In the genomic region with DNA sequence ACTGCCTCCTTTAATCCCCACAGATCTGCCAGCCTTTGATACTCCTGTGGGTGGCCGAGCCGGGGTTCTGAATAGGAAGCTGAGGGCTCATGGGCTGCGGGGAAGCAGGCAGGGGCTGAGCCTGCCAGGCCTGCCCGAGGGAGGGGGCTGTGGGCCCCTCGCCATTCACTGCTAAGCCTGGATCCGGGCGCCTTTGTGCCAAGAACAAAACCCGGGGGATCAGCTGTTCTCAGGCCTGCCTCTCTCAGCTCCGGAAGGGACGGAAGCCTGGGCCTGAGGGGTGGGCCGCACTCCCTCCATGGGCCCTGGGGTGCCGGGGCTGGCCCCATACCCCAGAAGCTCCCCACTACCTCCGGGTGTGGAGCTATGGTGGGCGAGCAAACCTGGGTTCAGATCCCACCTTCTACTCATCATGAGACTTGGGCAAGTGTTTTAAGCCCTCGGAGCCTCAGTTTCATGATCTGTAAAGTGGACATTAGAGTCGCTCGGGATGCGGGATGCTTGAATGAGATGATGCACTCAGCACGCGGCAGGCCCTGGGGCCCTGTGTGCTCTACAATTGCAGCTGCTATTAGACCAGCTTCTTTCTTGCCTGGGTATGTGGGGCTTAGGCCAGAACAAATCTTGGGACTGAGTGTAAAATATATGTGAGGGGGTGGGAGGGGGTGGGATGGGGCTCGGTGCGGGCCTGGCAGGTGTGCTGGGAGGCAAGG, we compare ENCODE assay signal across 12 cellular contexts. TPM values are rescaled to one million over a fixed set of nuclear protein-coding genes. Genes with fewer than 3 reads are reported as not detected.
DNase-seq lines count a peak whose midpoint lies in the region; ATAC-seq and TF ChIP-seq lines count a peak whose summit lies in the region.
"Had no signal": no experiment of that assay in that cellular context is flagged by ENCODE, and none has a peak within 500 bp of the region (broad histone marks: within the 10 kb centered on the region; RNA-seq: fewer than 3 reads in every experiment).

No MANE protein-coding gene starts in this region.

- H3K27me3 ChIP-seq in breast epithelium (no peaks in the 10 kb centered on the region), lower lobe of right lung (ENCODE audit: low read depth) (no peaks in the 10 kb centered on the region), stomach (no peaks in the 10 kb centered on the region)

- H3K4me3 Mint-ChIP-seq in HFFc6, result peak overlapping the region; percentile 47
- H3K4me3 Mint-ChIP-seq: natural killer cell treated with Interleukin-12 subunit alpha and Interleukin-12 subunit beta and Interleukin-15 and Interleukin-18, amount 100 ng/mL, for 72 hours had no signal

- H3K9me3 ChIP-seq in breast epithelium (no peaks in the 10 kb centered on the region), lower lobe of right lung (no peaks in the 10 kb centered on the region), stomach (no peaks in the 10 kb centered on the region)

- H3K4me1 ChIP-seq in breast epithelium, result peaks cover 16 to 37% of the 10 kb centered on the region in 2 donors
- peaks cover 61% of the 10 kb centered on the region for H3K4me1 ChIP-seq in lower lobe of right lung
- H3K4me1 ChIP-seq in stomach, result peaks cover 65 to 84% (median 76%) of the 10 kb centered on the region in 4 donors

- no peak for TF ChIP-seq POLR2A in breast epithelium (IDR thresholded peaks at IDR 0.05)
- no peak for TF ChIP-seq POLR2A in stomach (IDR thresholded peaks at IDR 0.05)

- H3K27ac Mint-ChIP-seq in HFFc6, result peak overlapping the region; percentile 74
- H3K27ac Mint-ChIP-seq: natural killer cell treated with Interleukin-12 subunit alpha and Interleukin-12 subunit beta and Interleukin-15 and Interleukin-18, amount 100 ng/mL, for 72 hours had no signal

- ATAC-seq in lower lobe of right lung, result no peak
- ATAC-seq: GM12878; natural killer cell treated with Interleukin-12 subunit alpha and Interleukin-12 subunit beta and Interleukin-15 and Interleukin-18, amount 100 ng/mL, for 72 hours had no signal

- no peak for TF ChIP-seq EP300 in stomach (IDR thresholded peaks at IDR 0.05)

- DNase-seq in HFFc6, result no peak
- no peak for DNase-seq in breast epithelium (ENCODE audit: low spot score in 2 of 2)
- DNase-seq in lower lobe of right lung, result no peak
- no peak for DNase-seq in stomach
- DNase-seq in HPDE6-E6E7 (ENCODE audit: extremely low spot score), result no peak
- DNase-seq in HCEC 1CT, result no peak
- no peak for DNase-seq in activated CD4-positive, alpha-beta T cell treated with anti-CD3 and anti-CD28 coated beads for 48 hours
- DNase-seq in NOMO-1 (lab: John Stamatoyannopoulos, UW; ENCODE audit: unreplicated experiment in 2 of 2), result no peak
- DNase-seq: COR-L47, WERI-Rb-1 had no signal

- H3K9me3 Mint-ChIP-seq in HFFc6, result no peaks in the 10 kb centered on the region
- H3K9me3 Mint-ChIP-seq: natural killer cell treated with Interleukin-12 subunit alpha and Interleukin-12 subunit beta and Interleukin-15 and Interleukin-18, amount 100 ng/mL, for 72 hours had no signal

- peaks cover 4% of the 10 kb centered on the region; the same call in 1 of the 2 replicates for H3K36me3 Mint-ChIP-seq in HFFc6 (ENCODE audit: low read depth)
- H3K36me3 Mint-ChIP-seq: natural killer cell treated with Interleukin-12 subunit alpha and Interleukin-12 subunit beta and Interleukin-15 and Interleukin-18, amount 100 ng/mL, for 72 hours had no signal

- H3K36me3 ChIP-seq in breast epithelium (no peaks in the 10 kb centered on the region), lower lobe of right lung (no peaks in the 10 kb centered on the region), stomach (no peaks in the 10 kb centered on the region)
- H3K36me3 ChIP-seq: WERI-Rb-1 had no signal

- peaks cover 2% of the 10 kb centered on the region; the same call in 1 of the 2 replicates for H3K27me3 Mint-ChIP-seq in HFFc6 (ENCODE audit: insufficient read depth)

- H3K4me3 ChIP-seq in breast epithelium (no peak overlapping the region), lower lobe of right lung (no peak overlapping the region), stomach (no peak overlapping the region)
- H3K4me3 ChIP-seq: GM12878 had no signal

- TF ChIP-seq CTCF in HFFc6 (IDR thresholded peaks at IDR 0.05), result no peak
- no peak for TF ChIP-seq CTCF in breast epithelium (IDR thresholded peaks at IDR 0.05)
- no peak for TF ChIP-seq CTCF in lower lobe of right lung (IDR thresholded peaks at IDR 0.05)
- no peak for TF ChIP-seq CTCF in stomach (IDR thresholded peaks at IDR 0.05)

- 57 to 69% (median 63%) methylated on average over 15 to 22 of the region's 22 CpGs for WGBS in stomach, 5 donors

- intact Hi-C loops in breast epithelium (cut with DNase I; ENCODE audit: low total_unique reads) (no loop called here), lower lobe of right lung (cut with DNase I) (no loop called here), stomach (cut with DNase I; ENCODE audit: low total_unique reads) (no loop called here)

- H3K27ac ChIP-seq in breast epithelium (peak overlapping the region; percentile 95 to 96), lower lobe of right lung (peak overlapping the region; percentile 79), stomach (peak overlapping the region; percentile 84 to 94 (median 91))
- H3K27ac ChIP-seq: WERI-Rb-1 had no signal

- H3K4me1 Mint-ChIP-seq in HFFc6 (ENCODE audit: low read depth), result peaks cover 68% of the 10 kb centered on the region

RNA-seq across cellular contexts. Expression of gene EPHA2, which starts 19.2 kb away (rescaled TPM):
- 100 to 1,000 TPM in 1 of 6 experiments, 10 to 100 TPM in 5; 77.3 to 106 (median 81.2) TPM for total RNA-seq in HFFc6 (2021; fragmentation: NEBNext Ultra II Directional; extraction: Animal tissue kit (Norgen Biotek cat#: 25700))
- total RNA-seq in breast epithelium, result 10 to 100 TPM in 2 of 3 donors, 1 to 10 TPM in 1; 5.8 to 18.4 (median 16.7) TPM
- 20.4 TPM for total RNA-seq in lower lobe of right lung
- total RNA-seq in stomach, result 100 to 1,000 TPM in 1 of 5 donors, 10 to 100 TPM in 3, 1 to 10 TPM in 1; 6.7 to 200 (median 42.7) TPM
- 10 to 100 TPM in 2 of 3 donors, 1 to 10 TPM in 1; 4.6 to 30.4 (median 11.0) TPM for polyA plus RNA-seq in stomach
- total RNA-seq: natural killer cell treated with Interleukin-12 subunit alpha and Interleukin-12 subunit beta and Interleukin-15 and Interleukin-18, amount 100 ng/mL, for 72 hours had no signal

RNA-seq across cellular contexts. Expression of gene ARHGEF19, which starts 37.4 kb away (rescaled TPM):
- 1 to 10 TPM; 5.5 to 9.0 (median 7.2) TPM for total RNA-seq in HFFc6 (2021; fragmentation: NEBNext Ultra II Directional; extraction: Animal tissue kit (Norgen Biotek cat#: 25700))
- 10 to 100 TPM in 2 of 3 donors, 1 to 10 TPM in 1; 7.5 to 18.0 (median 12.9) TPM for total RNA-seq in breast epithelium
- 15.6 TPM for total RNA-seq in lower lobe of right lung
- total RNA-seq in stomach, result 10 to 100 TPM in 2 of 5 donors, 1 to 10 TPM in 3; 3.5 to 17.4 (median 8.1) TPM
- 10 to 100 TPM in 1 of 3 donors, 1 to 10 TPM in 2; 9.5 to 20.1 (median 9.5) TPM for polyA plus RNA-seq in stomach
